Comparison of ENCODE assay signal across 8 cellular contexts in the genomic region with DNA sequence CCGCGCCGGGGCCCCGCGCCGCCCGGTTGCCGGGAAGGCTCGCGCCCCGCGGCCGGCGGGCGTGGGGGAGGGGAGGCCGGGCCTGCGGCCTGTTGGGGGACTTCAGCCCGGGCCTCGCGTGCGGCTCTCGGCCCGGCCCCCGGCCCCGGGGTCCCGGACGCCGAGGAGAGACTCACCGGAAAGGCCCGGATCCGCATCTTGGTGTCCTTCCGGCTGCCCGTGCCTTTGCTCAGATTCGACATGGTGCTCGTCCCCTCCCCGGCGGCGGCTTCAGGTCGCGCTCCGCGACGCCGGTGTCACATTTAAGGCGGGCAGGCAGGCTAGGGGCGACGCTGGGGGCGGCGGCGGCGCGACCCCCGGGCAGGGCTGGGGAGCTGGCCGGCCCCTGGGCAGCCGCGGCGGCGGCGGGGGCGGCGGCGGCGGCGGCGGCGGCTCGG. TPM values are rescaled to one million over a fixed set of nuclear protein-coding genes. Genes with fewer than 3 reads are reported as not detected.
DNase-seq lines count a peak whose midpoint lies in the region; ATAC-seq and TF ChIP-seq lines count a peak whose summit lies in the region.

No MANE protein-coding gene starts in this region.

- H3K9me3 ChIP-seq in NT2/D1 (ENCODE audit: insufficient read depth, low read length) (no peaks in the 10 kb centered on the region), upper lobe of left lung (no peaks in the 10 kb centered on the region)

- H3K36me3 Mint-ChIP-seq in activated T-helper 1 cell treated with anti-CD3 and anti-CD28 coated beads, Interleukin-12 subunit alpha, Interleukin-12 subunit beta, Interleukin-2, Interleukin-4 antibody, amounts not matched to agents 30 ng/mL and 10 ng/mL and 1 ng/mL, durations not matched to agents 14 hours and 24 hours and 36 hours (ENCODE audit: low read depth): peaks cover 18% of the 10 kb centered on the region

- ATAC-seq in Right ventricle myocardium inferior (no peak), HG02884 (IDR thresholded peaks at IDR 0.05; ENCODE audit: unreplicated experiment) (peak; percentile 34), upper lobe of left lung (ENCODE audit: low FRiP score in 2 of 2) (no peak)

- no peak for TF ChIP-seq EP300 in upper lobe of left lung (IDR thresholded peaks at IDR 0.05)

- TF ChIP-seq POLR2A in upper lobe of left lung (IDR thresholded peaks at IDR 0.05): no peak

- peak overlapping the region; percentile 98 for H3K9ac ChIP-seq in NT2/D1 (ENCODE audit: insufficient read length, low read depth)

- 0% methylated on average over 5 to 6 of the region's 67 CpGs for WGBS in upper lobe of left lung, 2 donors

- H3K9me3 Mint-ChIP-seq in activated T-helper 1 cell treated with anti-CD3 and anti-CD28 coated beads, Interleukin-12 subunit alpha, Interleukin-12 subunit beta, Interleukin-2, Interleukin-4 antibody, amounts not matched to agents 30 ng/mL and 10 ng/mL and 1 ng/mL, durations not matched to agents 14 hours and 24 hours and 36 hours: no peaks in the 10 kb centered on the region

- H3K4me3 ChIP-seq in NT2/D1 (ENCODE audit: insufficient read length, low read depth) (peak overlapping the region; percentile 93), fibroblast of the aortic adventitia (ENCODE audit: low read depth, low read length) (peak overlapping the region; percentile 95), upper lobe of left lung (peak overlapping the region; percentile 70 to 88 (median 82))

- peaks cover 51% of the 10 kb centered on the region for H3K4me1 Mint-ChIP-seq in activated T-helper 1 cell treated with anti-CD3 and anti-CD28 coated beads, Interleukin-12 subunit alpha, Interleukin-12 subunit beta, Interleukin-2, Interleukin-4 antibody, amounts not matched to agents 30 ng/mL and 10 ng/mL and 1 ng/mL, durations not matched to agents 14 hours and 24 hours and 36 hours (ENCODE audit: low read depth)

- DNase-seq in Right ventricle myocardium inferior (ENCODE audit: missing footprints) (peak; percentile 86), cardiac septum (ENCODE audit: low spot score) (no peak), NT2/D1 (ENCODE audit: low read depth, low spot score) (peak; percentile 27), fibroblast of the aortic adventitia (ENCODE audit: low read depth) (no peak), nucleus accumbens (lab: John Stamatoyannopoulos, UW) (peak in 35 of 56 donors; percentile 9 to 72 (median 45)), upper lobe of left lung (peak in 1 of 2 donors; percentile 57)
- peak; percentile 59 for DNase-seq in activated T-helper 1 cell treated with anti-CD3 and anti-CD28 coated beads, Interleukin-12 subunit alpha, Interleukin-12 subunit beta, Interleukin-2, Interleukin-4 antibody, amounts not matched to agents 30 ng/mL and 10 ng/mL and 1 ng/mL, durations not matched to agents 14 hours and 24 hours and 36 hours (ENCODE audit: low spot score)

- TF ChIP-seq CTCF in fibroblast of the aortic adventitia (IDR thresholded peaks at IDR 0.05; ENCODE audit: insufficient read depth, low read length) (no peak), upper lobe of left lung (IDR thresholded peaks at IDR 0.05) (no peak)

- H3K27ac ChIP-seq in upper lobe of left lung: peak overlapping the region; percentile 94 to 99 (median 96)

- H3K4me1 ChIP-seq in NT2/D1 (ENCODE audit: insufficient read depth, insufficient read length) (no peaks in the 10 kb centered on the region), upper lobe of left lung (peaks cover 34 to 53% (median 39%) of the 10 kb centered on the region in 4 donors)

- peak overlapping the region; percentile 92 for H3K27ac Mint-ChIP-seq in activated T-helper 1 cell treated with anti-CD3 and anti-CD28 coated beads, Interleukin-12 subunit alpha, Interleukin-12 subunit beta, Interleukin-2, Interleukin-4 antibody, amounts not matched to agents 30 ng/mL and 10 ng/mL and 1 ng/mL, durations not matched to agents 14 hours and 24 hours and 36 hours

- intact Hi-C loops in Right ventricle myocardium inferior (cut with DNase I): loop anchor here (5.0 kb wide), 1 partner anchor 627 kb away; the partner anchor contains the start of gene MRPL44
- intact Hi-C loops in cardiac septum (cut with DNase I): loop anchor here (5.0 to 10.0 kb wide), 2 partner anchors 57 to 630 kb away; partner anchors contain the start of gene MRPL44
- intact Hi-C loops in activated T-helper 1 cell treated with anti-CD3 and anti-CD28 coated beads, Interleukin-12 subunit alpha, Interleukin-12 subunit beta, Interleukin-2, Interleukin-4 antibody, amounts not matched to agents 30 ng/mL and 10 ng/mL and 1 ng/mL, durations not matched to agents 14 hours and 24 hours and 36 hours (cut with micrococcal nuclease): loop anchor here (1.0 to 5.0 kb wide), 15 partner anchors 8 to 1927 kb away; partner anchors contain the start of genes ACSL3, FAM124B, FARSB and MRPL44

- H3K27me3 Mint-ChIP-seq in activated T-helper 1 cell treated with anti-CD3 and anti-CD28 coated beads, Interleukin-12 subunit alpha, Interleukin-12 subunit beta, Interleukin-2, Interleukin-4 antibody, amounts not matched to agents 30 ng/mL and 10 ng/mL and 1 ng/mL, durations not matched to agents 14 hours and 24 hours and 36 hours (ENCODE audit: insufficient read depth): no peaks in the 10 kb centered on the region

- H3K27me3 ChIP-seq in NT2/D1 (ENCODE audit: insufficient read depth, insufficient read length) (no peaks in the 10 kb centered on the region), upper lobe of left lung (no peaks in the 10 kb centered on the region)

- H3K36me3 ChIP-seq in NT2/D1 (ENCODE audit: insufficient read depth, insufficient read length, low read length): peaks cover 30% of the 10 kb centered on the region
- H3K36me3 ChIP-seq in upper lobe of left lung: no peaks in the 10 kb centered on the region

- H3K4me3 Mint-ChIP-seq in activated T-helper 1 cell treated with anti-CD3 and anti-CD28 coated beads, Interleukin-12 subunit alpha, Interleukin-12 subunit beta, Interleukin-2, Interleukin-4 antibody, amounts not matched to agents 30 ng/mL and 10 ng/mL and 1 ng/mL, durations not matched to agents 14 hours and 24 hours and 36 hours: peak overlapping the region; percentile 84

RNA-seq across cellular contexts. Expression of gene CUL3, which starts 0.4 kb away (rescaled TPM):
- total RNA-seq in Right ventricle myocardium inferior (74.5 TPM), cardiac septum (66.0 TPM), fibroblast of the aortic adventitia (ENCODE audit: low replicate concordance) (75.7 and 192 TPM in 2 replicates), upper lobe of left lung (100 to 1,000 TPM in 1 of 6 donors, 10 to 100 TPM in 5; 24.6 to 117 (median 58.0) TPM)
- total RNA-seq in activated T-helper 1 cell treated with anti-CD3 and anti-CD28 coated beads, Interleukin-12 subunit alpha, Interleukin-12 subunit beta, Interleukin-2, Interleukin-4 antibody, amounts not matched to agents 30 ng/mL and 10 ng/mL and 1 ng/mL, durations not matched to agents 14 hours and 24 hours and 36 hours: 97.1 and 103 TPM in 2 replicates

Comparison
In these comparisons a context has a peak if more than half of its experiments do, and no peak if none do; other contexts are left out.
1. DNase-seq: peak in Right ventricle myocardium inferior (single experiment), NT2/D1 (single experiment), activated T-helper 1 cell treated with anti-CD3 and anti-CD28 coated beads, Interleukin-12 subunit alpha, Interleukin-12 subunit beta, Interleukin-2, Interleukin-4 antibody, amounts not matched to agents 30 ng/mL and 10 ng/mL and 1 ng/mL, durations not matched to agents 14 hours and 24 hours and 36 hours (single experiment) and nucleus accumbens (35 of 56); none in cardiac septum (single experiment) and fibroblast of the aortic adventitia (single experiment).
2. Peak in every context shown above with its lines, with median percentiles within 50 percentile points of each other: H3K4me3 ChIP-seq.